In genomic region chr2:56128235-56128634, GRCh38 we compare ENCODE assay signal across 27 cellular contexts. TPM values are rescaled to one million over a fixed set of nuclear protein-coding genes. Genes with fewer than 3 reads are reported as not detected.
DNase-seq lines count a peak whose midpoint lies in the region; ATAC-seq and TF ChIP-seq lines count a peak whose summit lies in the region.
"Had no signal": no experiment of that assay in that cellular context is flagged by ENCODE, and none has a peak within 500 bp of the region (broad histone marks: within the 10 kb centered on the region; RNA-seq: fewer than 3 reads in every experiment).

No MANE protein-coding gene starts in this region.

- H3K27ac Mint-ChIP-seq in endodermal cell: no peak overlapping the region
- H3K27ac Mint-ChIP-seq: activated CD4-positive, alpha-beta memory T cell treated with anti-CD3 and anti-CD28 coated beads, Interleukin-2, amount 10 ng/mL, durations not matched to agents 7 days and 5 days; natural killer cell treated with Interleukin-12 subunit alpha and Interleukin-12 subunit beta and Interleukin-15 and Interleukin-18, amount 100 ng/mL, for 72 hours had no signal

- H3K4me3 ChIP-seq in endodermal cell (ENCODE audit: low read length) (no peak overlapping the region), osteoblast (ENCODE audit: insufficient read depth, low read length) (no peak overlapping the region), body of pancreas (no peak overlapping the region)
- H3K4me3 ChIP-seq: lung, mucosa of descending colon, PC-9, skin epidermis, suprapubic skin, upper lobe of right lung had no signal

- H3K36me3 Mint-ChIP-seq in endodermal cell (ENCODE audit: low read depth): no peaks in the 10 kb centered on the region
- H3K36me3 Mint-ChIP-seq: natural killer cell treated with Interleukin-12 subunit alpha and Interleukin-12 subunit beta and Interleukin-15 and Interleukin-18, amount 100 ng/mL, for 72 hours had no signal

- H3K9me3 Mint-ChIP-seq in endodermal cell: no peaks in the 10 kb centered on the region
- H3K9me3 Mint-ChIP-seq: activated CD4-positive, alpha-beta memory T cell treated with anti-CD3 and anti-CD28 coated beads, Interleukin-2, amount 10 ng/mL, durations not matched to agents 7 days and 5 days; natural killer cell treated with Interleukin-12 subunit alpha and Interleukin-12 subunit beta and Interleukin-15 and Interleukin-18, amount 100 ng/mL, for 72 hours had no signal

- intact Hi-C loops in body of pancreas (cut with DNase I): no loop called here

- no peak for TF ChIP-seq POLR2A in body of pancreas (IDR thresholded peaks at IDR 0.05)

- H3K4me1 ChIP-seq in endodermal cell (ENCODE audit: control insufficient read depth, insufficient read depth, low read length): peaks cover 3% of the 10 kb centered on the region
- no peaks in the 10 kb centered on the region for H3K4me1 ChIP-seq in osteoblast (ENCODE audit: insufficient read depth, low read length)
- no peaks in the 10 kb centered on the region for H3K4me1 ChIP-seq in body of pancreas
- H3K4me1 ChIP-seq: suprapubic skin, upper lobe of right lung had no signal

- peaks cover 5% of the 10 kb centered on the region for H3K4me1 Mint-ChIP-seq in endodermal cell
- H3K4me1 Mint-ChIP-seq: activated CD4-positive, alpha-beta memory T cell treated with anti-CD3 and anti-CD28 coated beads, Interleukin-2, amount 10 ng/mL, durations not matched to agents 7 days and 5 days had no signal

- no peak for TF ChIP-seq CTCF in endodermal cell (conservative IDR thresholded peaks at IDR 0.05)
- no peak for TF ChIP-seq CTCF in osteoblast (IDR thresholded peaks at IDR 0.05; ENCODE audit: extremely low read depth, low read depth, low read length)
- no peak for TF ChIP-seq CTCF in body of pancreas (IDR thresholded peaks at IDR 0.05)

- no peaks in the 10 kb centered on the region for H3K79me2 ChIP-seq in osteoblast (ENCODE audit: insufficient read depth, low read length)

- H3K27ac ChIP-seq in endodermal cell (ENCODE audit: low read depth, low read length) (peak overlapping the region; percentile 67), osteoblast (ENCODE audit: low read depth, low read length) (no peak overlapping the region), body of pancreas (no peak overlapping the region)
- H3K27ac ChIP-seq: PC-9, skin epidermis, suprapubic skin, upper lobe of right lung had no signal

- no peak overlapping the region for H3K4me3 Mint-ChIP-seq in endodermal cell
- H3K4me3 Mint-ChIP-seq: activated CD4-positive, alpha-beta memory T cell treated with anti-CD3 and anti-CD28 coated beads, Interleukin-2, amount 10 ng/mL, durations not matched to agents 7 days and 5 days; natural killer cell treated with Interleukin-12 subunit alpha and Interleukin-12 subunit beta and Interleukin-15 and Interleukin-18, amount 100 ng/mL, for 72 hours had no signal

- 99% methylated on average over 3 of the region's 3 CpGs; no CpG with 5 or more reads in 1 of the 2 experiments for WGBS in endodermal cell (ENCODE audit: insufficient coverage in 1 of 2, insufficient read length in 1 of 2), 2 experiments
- WGBS in body of pancreas, 2 donors: 90 to 94% methylated on average over 3 of the region's 3 CpGs

- H3K27me3 ChIP-seq in endodermal cell (ENCODE audit: control insufficient read depth, insufficient read depth, low read length, poor library complexity, severe bottlenecking) (no peaks in the 10 kb centered on the region), osteoblast (ENCODE audit: insufficient read depth, low read length) (peaks cover 5% of the 10 kb centered on the region), body of pancreas (no peaks in the 10 kb centered on the region)
- H3K27me3 ChIP-seq: suprapubic skin, upper lobe of right lung had no signal

- ATAC-seq in body of pancreas: no peak
- ATAC-seq: left cardiac atrium; mucosa of descending colon; natural killer cell treated with Interleukin-12 subunit alpha and Interleukin-12 subunit beta and Interleukin-15 and Interleukin-18, amount 100 ng/mL, for 72 hours; Right ventricle myocardium inferior; upper lobe of right lung had no signal

- H3K9ac ChIP-seq in endodermal cell (ENCODE audit: extremely low read depth, low read length, poor library complexity, severe bottlenecking): no peak overlapping the region

- H3K9me3 ChIP-seq in endodermal cell (ENCODE audit: control insufficient read depth, low read length) (no peaks in the 10 kb centered on the region), osteoblast (ENCODE audit: low read depth, low read length) (no peaks in the 10 kb centered on the region), body of pancreas (no peaks in the 10 kb centered on the region)
- H3K9me3 ChIP-seq: mucosa of descending colon, suprapubic skin, upper lobe of right lung had no signal

- no peak overlapping the region for H3K4me2 ChIP-seq in osteoblast (ENCODE audit: insufficient read depth, low read length)
- H3K4me2 ChIP-seq: PC-9 had no signal

- no peaks in the 10 kb centered on the region for H4K20me1 ChIP-seq in osteoblast (ENCODE audit: insufficient read depth, low read length)

- H3K36me3 ChIP-seq in endodermal cell (ENCODE audit: control insufficient read depth, insufficient read depth, low read length) (no peaks in the 10 kb centered on the region), osteoblast (ENCODE audit: insufficient read depth, low read length) (no peaks in the 10 kb centered on the region), body of pancreas (replicated peaks in 1 of 2; ENCODE audit: insufficient read depth in 1 of 2, low read depth in 2 of 2) (no peaks in the 10 kb centered on the region)
- H3K36me3 ChIP-seq: suprapubic skin, upper lobe of right lung had no signal

- no peak overlapping the region for H2AFZ ChIP-seq in osteoblast (ENCODE audit: low read length)
- H2AFZ ChIP-seq: PC-9 had no signal

- DNase-seq in NCI-H1092 (lab: John Stamatoyannopoulos, UW) (peak; percentile 28), NCI-H345 treated with DMSO at 0.1 percent for 48 hours (lab: John Stamatoyannopoulos, UW; ENCODE audit: unreplicated experiment) (peak; percentile 41), endodermal cell (no peak), osteoblast (ENCODE audit: insufficient read length, low spot score, missing footprints) (peak; percentile 54), body of pancreas (no peak), SK-N-DZ (ENCODE audit: low spot score) (no peak)
- DNase-seq in activated CD4-positive, alpha-beta T cell treated with anti-CD3 and anti-CD28 coated beads, Interleukin-2, amount 50 U/mL, for 48 hours: no peak
- DNase-seq: activated CD4-positive, alpha-beta memory T cell treated with anti-CD3 and anti-CD28 coated beads, Interleukin-2, amount 10 ng/mL, durations not matched to agents 7 days and 5 days; activated CD8-positive, alpha-beta memory T cell treated with anti-CD3 and anti-CD28 coated beads, Interleukin-2, amount 50 U/mL, for 4 hours; activated naive CD4-positive, alpha-beta T cell treated with Interleukin-2 at 50 U/mL for 16 hours; C1 segment of cervical spinal cord; dermis blood vessel endothelial cell; DMS53; hippocampal formation; left cardiac atrium; mucosa of descending colon; NK-92 treated with Interleukin-12 subunit alpha and Interleukin-12 subunit beta, amount 100 ng/mL, for 24 hours; PC-9; stimulated activated naive CD4-positive, alpha-beta T cell; T-helper 2 cell; upper lobe of right lung had no signal

- no peaks in the 10 kb centered on the region for H3K27me3 Mint-ChIP-seq in endodermal cell (ENCODE audit: insufficient read depth)
- H3K27me3 Mint-ChIP-seq: activated CD4-positive, alpha-beta memory T cell treated with anti-CD3 and anti-CD28 coated beads, Interleukin-2, amount 10 ng/mL, durations not matched to agents 7 days and 5 days had no signal

RNA-seq across cellular contexts. Expression of gene CCDC85A, which starts 55.6 kb away (rescaled TPM):
- total RNA-seq in endodermal cell (under 1 TPM; 0.18 to 0.86 TPM), osteoblast (0.29 and 0.72 TPM in 2 replicates), body of pancreas (1 to 10 TPM; 2.3 to 2.6 TPM)
- polyA plus RNA-seq in endodermal cell (2013, experiment 1 of 2): 0.36 TPM
- 0.62 TPM for polyA plus RNA-seq in endodermal cell (2013, experiment 2 of 2)
- 0.24 and 0.42 TPM in 2 replicates for polyA plus RNA-seq in SK-N-DZ (2014; cell fraction: cytosol; rRNA removed)
- 0.16 TPM in 1 of 2 replicates, not detected in the other for polyA plus RNA-seq in SK-N-DZ (2014; cell fraction: nucleus; rRNA removed)
- total RNA-seq: activated CD4-positive, alpha-beta memory T cell treated with anti-CD3 and anti-CD28 coated beads, Interleukin-2, amount 10 ng/mL, durations not matched to agents 7 days and 5 days; fibroblast of lung; natural killer cell treated with Interleukin-12 subunit alpha and Interleukin-12 subunit beta and Interleukin-15 and Interleukin-18, amount 100 ng/mL, for 72 hours; PC-9 had no signal

Comparison
In these comparisons a context has a peak if more than half of its experiments do, and no peak if none do; other contexts are left out.
1. DNase-seq: peak in NCI-H1092 (single experiment), NCI-H345 treated with DMSO at 0.1 percent for 48 hours (single experiment) and osteoblast (single experiment); none in endodermal cell (single experiment), body of pancreas (0 of 4), SK-N-DZ (single experiment) and activated CD4-positive, alpha-beta T cell treated with anti-CD3 and anti-CD28 coated beads, Interleukin-2, amount 50 U/mL, for 48 hours (0 of 2).